In genomic region chr4:56316011-56316650, GRCh38 we compare ENCODE assay signal across 28 cellular contexts.
"Had no signal": no experiment of that assay in that cellular context is flagged by ENCODE, and none has a peak within 500 bp of the region (broad histone marks: within the 10 kb centered on the region; RNA-seq: fewer than 3 reads in every experiment).

No MANE protein-coding gene starts in this region.

- H3K27ac ChIP-seq: ascending aorta, breast epithelium, cardiac muscle cell, colonic mucosa, dorsolateral prefrontal cortex, esophagus squamous epithelium, gastroesophageal sphincter, heart right ventricle, WERI-Rb-1 had no signal

- H3K4me3 ChIP-seq: ascending aorta, breast epithelium, cardiac muscle cell, colonic mucosa, dorsolateral prefrontal cortex, esophagus squamous epithelium, gastroesophageal sphincter, heart right ventricle had no signal

- H3K36me3 ChIP-seq: ascending aorta, breast epithelium, cardiac muscle cell, colonic mucosa, esophagus squamous epithelium, gastroesophageal sphincter, heart right ventricle had no signal

- H3K27me3 ChIP-seq: ascending aorta, breast epithelium, cardiac muscle cell, colonic mucosa, dorsolateral prefrontal cortex, esophagus squamous epithelium, gastroesophageal sphincter, heart right ventricle had no signal

- H3K9me3 ChIP-seq: ascending aorta, breast epithelium, colonic mucosa, esophagus squamous epithelium, gastroesophageal sphincter, heart right ventricle had no signal

- ATAC-seq: activated CD4-positive, CD25-positive, alpha-beta regulatory T cell treated with anti-CD3 and anti-CD28 coated beads, Interleukin-2, amount 50 U/mL, for 24 hours; activated naive CD4-positive, alpha-beta T cell treated with anti-CD3 and anti-CD28 coated beads, Interleukin-2, amount 50 U/mL, for 72 hours; activated T-cell treated with anti-CD3 and anti-CD28 coated beads, Interleukin-2, amount 50 U/mL, for 72 hours; effector memory CD8-positive, alpha-beta T cell; gastroesophageal sphincter; heart right ventricle; T-helper 17 cell had no signal

- DNase-seq: activated B cell treated with CpG ODN at 0.5 μM for 24 hours; activated CD4-positive, alpha-beta memory T cell treated with anti-CD3 and anti-CD28 coated beads, Interleukin-2, amount 10 ng/mL, durations not matched to agents 7 days and 5 days; activated CD4-positive, alpha-beta T cell treated with anti-CD3 and anti-CD28 coated beads for 48 hours; activated gamma-delta T cell; activated naive CD4-positive, alpha-beta T cell; activated naive CD4-positive, alpha-beta T cell treated with anti-CD3 and anti-CD28 coated beads, Interleukin-2, amount 10 ng/mL, durations not matched to agents 7 days and 5 days; activated naive CD8-positive, alpha-beta T cell treated with anti-CD3 and anti-CD28 coated beads, Interleukin-2, amount 10 ng/mL, durations not matched to agents 7 days and 5 days; activated T-cell treated with anti-CD3 and anti-CD28 coated beads, Interleukin-2, amount 50 U/mL, for 24 hours; activated T-cell treated with anti-CD3 and anti-CD28 coated beads, Interleukin-2, amount 50 U/mL, for 72 hours; central memory CD4-positive, alpha-beta T cell; cerebellar nuclear complex; colonic mucosa; dorsolateral prefrontal cortex; effector memory CD8-positive, alpha-beta T cell; erythroblast; esophagus squamous epithelium; foreskin melanocyte; heart right ventricle; T-helper 1 cell; T-helper 17 cell; T1000; WERI-Rb-1 had no signal

- H3K4me1 ChIP-seq: ascending aorta, breast epithelium, colonic mucosa, esophagus squamous epithelium, gastroesophageal sphincter, heart right ventricle had no signal
